ENCODE assay signal across 19 cellular contexts in genomic region chr10:61463035-61463909, GRCh38. TPM values are rescaled to one million over a fixed set of nuclear protein-coding genes. Genes with fewer than 3 reads are reported as not detected.
A peak's percentile ranks its signal among the peaks of the same experiment; 100 is the strongest.
DNase-seq lines count a peak whose midpoint lies in the region; ATAC-seq and TF ChIP-seq lines count a peak whose summit lies in the region.
"Had no signal": no experiment of that assay in that cellular context is flagged by ENCODE, and none has a peak within 500 bp of the region (broad histone marks: within the 10 kb centered on the region; RNA-seq: fewer than 3 reads in every experiment).

No MANE protein-coding gene starts in this region.

- in situ Hi-C loops in IMR-90 (cut with MboI; ENCODE audit: low sequenced_read_pairs): no loop called here

- H3K4me1 ChIP-seq in IMR-90 (ENCODE audit: control insufficient read depth, insufficient read depth, low read length): peaks cover 10% of the 10 kb centered on the region
- H3K4me1 ChIP-seq: BE2C, parathyroid adenoma had no signal

- ATAC-seq in IMR-90 (ENCODE audit: low read depth) (peak; percentile 76), omental fat pad (ENCODE audit: low FRiP score) (no peak)
- ATAC-seq: activated T-helper 17 cell treated with anti-CD3 and anti-CD28 coated beads, Interleukin-2, amount 50 U/mL, for 72 hours; Panc1 had no signal

- H2AK9ac ChIP-seq in IMR-90 (replicated peaks; ENCODE audit: low read depth, low read length, poor library complexity): no peak overlapping the region

- no peak overlapping the region for H2AK5ac ChIP-seq in IMR-90 (ENCODE audit: low read depth, low read length)

- dilution Hi-C loops in IMR-90 (cut with HindIII; ENCODE audit: low sequenced_read_pairs, unreplicated experiment): no loop called here

- H3K23ac ChIP-seq in IMR-90 (ENCODE audit: low read depth, low read length): 0 out of 2 replicates have a peak overlapping the region, but pooled peaks have one; percentile 41

- H3K4me1 Mint-ChIP-seq in chondrocyte (ENCODE audit: low read depth): peaks cover 21% of the 10 kb centered on the region
- H3K4me1 Mint-ChIP-seq: activated T-helper 17 cell treated with anti-CD3 and anti-CD28 coated beads, Interleukin-2, amount 50 U/mL, for 72 hours; memory B cell had no signal

- peak overlapping the region; percentile 33; the same call in 1 of the 2 replicates for H3K18ac ChIP-seq in IMR-90 (ENCODE audit: low read depth, low read length)

- H3K4me3 ChIP-seq in IMR-90 (ENCODE audit: insufficient read depth, low read depth, low read length): no peak overlapping the region

- DNase-seq in AG08395 (ENCODE audit: low spot score) (peak; percentile 46), IMR-90 (peak; percentile 85), chondrocyte (ENCODE audit: low spot score) (no peak), myocyte (ENCODE audit: low read depth) (peak; percentile 59), putamen (ENCODE audit: low spot score) (no peak), omental fat pad (ENCODE audit: low spot score) (no peak), SKM-1 (lab: John Stamatoyannopoulos, UW; ENCODE audit: unreplicated experiment) (no peak)
- no peak for DNase-seq in central memory CD4-positive, alpha-beta T cell
- DNase-seq: activated CD4-positive, alpha-beta T cell treated with anti-CD3 and anti-CD28 coated beads, Interleukin-2, amount 50 U/mL, for 1 hour; BE2C; brain microvascular endothelial cell; DMS79 treated with DMSO at 0.1 percent for 48 hours; NCI-H2227 treated with DMSO at 0.1 percent for 48 hours had no signal

- no peak overlapping the region for H2BK5ac ChIP-seq in IMR-90 (ENCODE audit: low read depth, low read length, poor library complexity, severe bottlenecking)

- TF ChIP-seq CTCF in IMR-90 (conservative IDR thresholded peaks at IDR 0.05; ENCODE audit: low read depth, low read length) (no peak), chondrocyte (IDR thresholded peaks at IDR 0.05) (no peak), omental fat pad (IDR thresholded peaks at IDR 0.05) (no peak)

- 0 out of 2 replicates have a peak overlapping the region, but pooled peaks have one; percentile 39 for H2BK120ac ChIP-seq in IMR-90 (ENCODE audit: low read depth, low read length)

- H3K4me3 Mint-ChIP-seq in chondrocyte (ENCODE audit: unreplicated experiment): no peak overlapping the region
- H3K4me3 Mint-ChIP-seq: activated T-helper 17 cell treated with anti-CD3 and anti-CD28 coated beads, Interleukin-2, amount 50 U/mL, for 72 hours; memory B cell; T-helper 2 cell treated with Interferon-gamma antibody and Interleukin-4, amounts not matched to agents 5 μg/mL and 100 μg/mL, for 36 hours had no signal

- no peak overlapping the region for H2AFZ ChIP-seq in IMR-90 (replicated peaks; ENCODE audit: low read length, poor library complexity)
- H2AFZ ChIP-seq: parathyroid adenoma had no signal

- WGBS in IMR-90 (ENCODE audit: extremely low coverage in 2 of 2, insufficient read length in 1 of 2), 2 experiments: no CpG with 5 or more reads among the region's 5 CpGs

- POLR2A ChIA-PET in IMR-90 (lab: Charles Lee; ENCODE audit: unreplicated experiment): no interaction called here

- no peaks in the 10 kb centered on the region for H3K36me3 Mint-ChIP-seq in chondrocyte (ENCODE audit: low read depth)
- H3K36me3 Mint-ChIP-seq: memory B cell had no signal

- no peaks in the 10 kb centered on the region for H3K36me3 ChIP-seq in IMR-90 (ENCODE audit: control insufficient read depth, insufficient read depth, low read length)
- H3K36me3 ChIP-seq: BE2C, brain microvascular endothelial cell had no signal

- no peak for TF ChIP-seq RAD21 in IMR-90 (IDR thresholded peaks at IDR 0.05; ENCODE audit: low read length)

- intact Hi-C loops in IMR-90 (cut with micrococcal nuclease): loop anchor here (5.0 kb wide), 2 partner anchors 269 to 374 kb away; no protein-coding TSS in a partner anchor

- peak overlapping the region; percentile 23 for H3K27ac Mint-ChIP-seq in chondrocyte (ENCODE audit: unreplicated experiment)
- H3K27ac Mint-ChIP-seq: activated T-helper 17 cell treated with anti-CD3 and anti-CD28 coated beads, Interleukin-2, amount 50 U/mL, for 72 hours; memory B cell; T-helper 2 cell treated with Interferon-gamma antibody and Interleukin-4, amounts not matched to agents 5 μg/mL and 100 μg/mL, for 36 hours had no signal

- no peaks in the 10 kb centered on the region for H3K27me3 Mint-ChIP-seq in chondrocyte (ENCODE audit: low read depth)
- H3K27me3 Mint-ChIP-seq: activated T-helper 17 cell treated with anti-CD3 and anti-CD28 coated beads, Interleukin-2, amount 50 U/mL, for 72 hours; memory B cell had no signal

- 0 out of 2 replicates have a peak overlapping the region, but pooled peaks have one; percentile 32 for H2BK20ac ChIP-seq in IMR-90 (ENCODE audit: low read depth, low read length)

- no peak overlapping the region for H3K4ac ChIP-seq in IMR-90 (ENCODE audit: low read depth, low read length)

- H4K8ac ChIP-seq in IMR-90 (ENCODE audit: low read depth in 2 of 2, low read length in 2 of 2): no peak overlapping the region

- H4K5ac ChIP-seq in IMR-90 (ENCODE audit: low read depth, low read length): no peak overlapping the region

- CTCF ChIA-PET in IMR-90 (lab: Yijun Ruan, JAX): no interaction called here

- no peak overlapping the region for H3K9ac ChIP-seq in IMR-90 (ENCODE audit: low read depth, low read length)
- H3K9ac ChIP-seq: parathyroid adenoma had no signal

- no peak overlapping the region for H4K91ac ChIP-seq in IMR-90 (ENCODE audit: insufficient read depth, low read depth, low read length)

- no peaks in the 10 kb centered on the region for H3K9me3 Mint-ChIP-seq in chondrocyte (ENCODE audit: low read depth)
- H3K9me3 Mint-ChIP-seq: T-helper 2 cell treated with Interferon-gamma antibody and Interleukin-4, amounts not matched to agents 5 μg/mL and 100 μg/mL, for 36 hours had no signal

- no peaks in the 10 kb centered on the region for H4K20me1 ChIP-seq in IMR-90 (ENCODE audit: insufficient read depth, low read length)

- peaks cover 7% of the 10 kb centered on the region for H3K9me1 ChIP-seq in IMR-90 (ENCODE audit: insufficient read depth, low read length)

- peak overlapping the region; percentile 71; the same call in 1 of the 2 replicates for H3K4me2 ChIP-seq in IMR-90 (ENCODE audit: low read depth, low read length)

- H3K79me1 ChIP-seq in IMR-90 (ENCODE audit: low read depth in 1 of 2, low read length in 2 of 2): no peaks in the 10 kb centered on the region

- H3K14ac ChIP-seq in IMR-90 (replicated peaks; ENCODE audit: low read depth, low read length): no peak overlapping the region

- no peaks in the 10 kb centered on the region for H3K27me3 ChIP-seq in IMR-90 (ENCODE audit: control insufficient read depth, insufficient read depth, low read length)
- H3K27me3 ChIP-seq: BE2C, brain microvascular endothelial cell had no signal

- no peak for TF ChIP-seq POLR2A in IMR-90 (IDR thresholded peaks at IDR 0.05; ENCODE audit: low read depth, low read length)

- BruUV-seq in IMR-90 (replicated peaks; lab: Mats Ljungman, UMichigan): no TSS peak

- H3K27ac ChIP-seq in IMR-90 (ENCODE audit: insufficient read depth, low read length): no peak overlapping the region
- H3K27ac ChIP-seq: brain microvascular endothelial cell, HL-60, parathyroid adenoma had no signal

- no peaks in the 10 kb centered on the region for H3K9me3 ChIP-seq in IMR-90 (ENCODE audit: control insufficient read depth, insufficient read depth, low read length)
- H3K9me3 ChIP-seq: BE2C had no signal

- no peak overlapping the region for H3K56ac ChIP-seq in IMR-90 (ENCODE audit: extremely low read depth, insufficient read depth, low read length)

- H2BK15ac ChIP-seq in IMR-90 (ENCODE audit: low read depth, low read length): no peak overlapping the region

TF ChIP-seq in IMR-90, 13 proteins besides CTCF, POLR2A, EP300 and RAD21:
- TF ChIP-seq CHD1 (IDR thresholded peaks at IDR 0.05; ENCODE audit: low read depth, low read length): no peak
- no peak for TF ChIP-seq MAFK (IDR thresholded peaks at IDR 0.05; ENCODE audit: low read depth, low read length)
- TF ChIP-seq SMC3 (IDR thresholded peaks at IDR 0.05; ENCODE audit: low read depth, low read length): no peak
- no peak for TF ChIP-seq RCOR1 (IDR thresholded peaks at IDR 0.05; ENCODE audit: insufficient replicate concordance, low read length)

RNA-seq across cellular contexts. Expression of gene TMEM26, which starts 10.1 kb away (rescaled TPM):
- total RNA-seq in IMR-90 (2012; rRNA removed): 0.36 and 0.56 TPM in 2 replicates
- polyA plus RNA-seq in IMR-90 (2012; rRNA removed): 0.16 and 0.22 TPM in 2 replicates
- 0.08 and 0.84 TPM in 2 replicates for polyA plus RNA-seq in IMR-90 (2012; cell fraction: cytosol; rRNA removed)
- polyA plus RNA-seq in IMR-90 (2012; cell fraction: nucleus; rRNA removed; ENCODE audit: low replicate concordance): 0.14 and 0.57 TPM in 2 replicates
- 0.92 to 1.9 TPM (median 1.0 TPM) in 3 replicates for total RNA-seq in chondrocyte
- 2.3 and 2.6 TPM in 2 replicates for total RNA-seq in myocyte
- 0.23 TPM for polyA plus RNA-seq in myocyte (2012)
- total RNA-seq in omental fat pad: 1 to 10 TPM in 3 of 4 donors, under 1 TPM in 1; 0.95 to 2.0 (median 1.3) TPM
- total RNA-seq: activated T-helper 17 cell treated with anti-CD3 and anti-CD28 coated beads, Interleukin-2, amount 50 U/mL, for 72 hours had no signal

Comparison
In these comparisons a context has a peak if more than half of its experiments do, and no peak if none do; other contexts are left out.
1. DNase-seq: peak in AG08395 (single experiment), IMR-90 (single experiment) and myocyte (single experiment); none in chondrocyte (single experiment), central memory CD4-positive, alpha-beta T cell (single experiment), putamen (single experiment), omental fat pad (single experiment) and SKM-1 (single experiment).